Comparison of ENCODE assay signal across 19 cellular contexts in the genomic region with DNA sequence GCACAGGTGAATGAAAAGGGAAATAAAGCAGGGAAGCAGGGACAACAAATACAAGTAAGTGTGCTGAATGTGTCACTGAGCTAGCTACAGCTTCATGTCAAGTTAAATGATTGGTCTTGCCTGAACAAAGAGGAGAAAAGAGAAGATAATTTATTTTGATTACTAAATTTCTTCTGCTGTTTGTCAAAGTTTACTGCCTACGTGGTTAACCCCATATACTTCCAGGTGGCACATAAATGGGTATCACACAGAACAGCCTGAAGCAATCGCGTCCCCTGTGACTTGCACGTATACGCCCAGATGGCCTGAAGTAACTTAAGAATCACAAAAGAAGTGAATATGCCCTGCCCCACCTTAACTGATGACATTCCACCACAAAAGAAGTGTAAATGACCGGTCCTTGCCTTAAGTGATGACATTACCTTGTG.
"Had no signal": no experiment of that assay in that cellular context is flagged by ENCODE, and none has a peak within 500 bp of the region (broad histone marks: within the 10 kb centered on the region; RNA-seq: fewer than 3 reads in every experiment).

No MANE protein-coding gene starts in this region.

- H3K4me1 ChIP-seq: ascending aorta, esophagus squamous epithelium, psoas muscle, upper lobe of left lung had no signal

- H3K4me3 ChIP-seq: ascending aorta, esophagus squamous epithelium, lung, psoas muscle, right lobe of liver, upper lobe of left lung had no signal

- DNase-seq: activated CD4-positive, alpha-beta memory T cell treated with anti-CD3 and anti-CD28 coated beads for 36 hours; activated CD4-positive, CD25-positive, alpha-beta regulatory T cell treated with anti-CD3 and anti-CD28 coated beads, Interleukin-2, amount 50 U/mL, for 72 hours; activated gamma-delta T cell treated with Interleukin-2 at 50 U/mL for 16 hours; activated naive CD8-positive, alpha-beta T cell treated with anti-CD3 and anti-CD28 coated beads, Interleukin-2, amount 50 U/mL, for 24 hours; activated T-cell treated with anti-CD3 and anti-CD28 coated beads, Interleukin-2, amount 50 U/mL, for 4 hours; esophagus squamous epithelium; foreskin fibroblast; head of caudate nucleus; immature natural killer cell; naive thymus-derived CD4-positive, alpha-beta T cell; occipital lobe; psoas muscle; right lobe of liver; stimulated activated CD4-positive, alpha-beta T cell treated with anti-CD3 and anti-CD28 coated beads, Interleukin-2, amount 100 ng/mL, for 24 hours; stimulated activated naive CD4-positive, alpha-beta T cell; SW 1271; upper lobe of left lung had no signal

- H3K9me3 ChIP-seq: ascending aorta, esophagus squamous epithelium, psoas muscle, right lobe of liver, upper lobe of left lung had no signal

- H3K27ac ChIP-seq: ascending aorta, esophagus squamous epithelium, psoas muscle, right lobe of liver, upper lobe of left lung had no signal

- H3K36me3 ChIP-seq: ascending aorta, esophagus squamous epithelium, right lobe of liver, upper lobe of left lung had no signal

- H3K27me3 ChIP-seq: ascending aorta, right lobe of liver, upper lobe of left lung had no signal
